ENCODE assay signal across 1 cellular context in genomic region chr22:23716811-23717801, GRCh38.
TF ChIP-seq lines count a peak whose summit lies in the region.

No MANE protein-coding gene starts in this region.

TF ChIP-seq in IMR-90, 13 proteins besides CTCF, POLR2A, EP300 and RAD21 (continued from another document):
- TF ChIP-seq USF2 (IDR thresholded peaks at IDR 0.05; ENCODE audit: low read depth, low read length), result peak; percentile 94
- TF ChIP-seq MXI1 (IDR thresholded peaks at IDR 0.05; ENCODE audit: borderline replicate concordance, low read depth, low read length), result 0 out of 2 replicates have a peak, but pooled peaks have one; percentile 26
- no peak for TF ChIP-seq CHD1 (IDR thresholded peaks at IDR 0.05; ENCODE audit: low read depth, low read length)
- TF ChIP-seq CEBPB (IDR thresholded peaks at IDR 0.05; ENCODE audit: low read depth, low read length), result peak; percentile 59; the same call in 1 of the 2 replicates
- TF ChIP-seq MAZ (IDR thresholded peaks at IDR 0.05; ENCODE audit: borderline replicate concordance, low read depth, low read length), result peak; percentile 97; the same call in 1 of the 2 replicates
